Comparison of ENCODE assay signal across 1 cellular context in genomic region chr17:27573971-27574525, GRCh38.
A peak's percentile ranks its signal among the peaks of the same experiment; 100 is the strongest.
TF ChIP-seq lines count a peak whose summit lies in the region.

No MANE protein-coding gene starts in this region.

TF ChIP-seq in K562, 482 proteins besides CTCF, POLR2A, EP300 and RAD21 (continued from another document):
- TF ChIP-seq ZBTB40 (IDR thresholded peaks at IDR 0.05) (0 out of 2 replicates have a peak, but pooled peaks have one; percentile 17), ZBTB40 (CRISPR knock-in tag; IDR thresholded peaks at IDR 0.05) (no peak), ATF3 (IDR thresholded peaks at IDR 0.05) (peak; percentile 93), ATF3 (CRISPR knock-in tag; conservative IDR thresholded peaks at IDR 0.05) (no peak), RBM34 (IDR thresholded peaks at IDR 0.05; ENCODE audit: borderline replicate concordance, insufficient read depth, low read length) (no peak), GMEB1 (CRISPR knock-in tag; IDR thresholded peaks at IDR 0.05) (peak; percentile 34; the same call in 1 of the 2 replicates), ZMIZ1 (IDR thresholded peaks at IDR 0.05; ENCODE audit: low read depth in 2 of 2, low read length in 2 of 2) (peak in 1 of 2 experiments; percentile 76; a peak in 2 of 4 replicates), VEZF1 (CRISPR knock-in tag; IDR thresholded peaks at IDR 0.05) (peak; percentile 67; the same call in 1 of the 2 replicates), BRD9 (IDR thresholded peaks at IDR 0.05; ENCODE audit: low read depth, partially characterized antibody) (peak; percentile 91), NELFE (IDR thresholded peaks at IDR 0.05; ENCODE audit: insufficient read depth, insufficient read length) (no peak), AFF1 (IDR thresholded peaks at IDR 0.05; ENCODE audit: low read depth in 1 of 2, partially characterized antibody in 2 of 2) (peak; percentile 54 to 72), ZNF766 (CRISPR knock-in tag; conservative IDR thresholded peaks at IDR 0.05) (peak; percentile 97), DMBX1 (CRISPR knock-in tag; IDR thresholded peaks at IDR 0.05; ENCODE audit: borderline replicate concordance) (peak; percentile 91), ZSCAN32 (CRISPR knock-in tag; IDR thresholded peaks at IDR 0.05) (no peak), KDM1A (IDR thresholded peaks at IDR 0.05) (peak; percentile 93 to 94), CLOCK (CRISPR knock-in tag; IDR thresholded peaks at IDR 0.05; ENCODE audit: borderline replicate concordance) (no peak), MECOM (CRISPR knock-in tag; IDR thresholded peaks at IDR 0.05) (peak; percentile 66; the same call in 1 of the 2 replicates), NONO (IDR thresholded peaks at IDR 0.05; ENCODE audit: low read depth in 2 of 2, low read length in 1 of 2) (0 out of 4 replicates have a peak, but pooled peaks of 1 of the 2 experiments have one; percentile 52)
